In genomic region chr6:152341596-152341995, GRCh38 we compare ENCODE assay signal across 28 cellular contexts.
"Had no signal": no experiment of that assay in that cellular context is flagged by ENCODE, and none has a peak within 500 bp of the region (broad histone marks: within the 10 kb centered on the region; RNA-seq: fewer than 3 reads in every experiment).

No MANE protein-coding gene starts in this region.

- H3K27me3 ChIP-seq: esophagus squamous epithelium, heart left ventricle, hepatocyte, left lung, neutrophil, pancreas, testis, tibial artery, upper lobe of left lung had no signal

- H3K4me1 Mint-ChIP-seq: neural crest cell had no signal

- ATAC-seq: effector memory CD8-positive, alpha-beta T cell; heart left ventricle; left cardiac atrium; left lung; lower lobe of right lung; naive thymus-derived CD8-positive, alpha-beta T cell; pancreas; sciatic nerve; stimulated activated memory B cell treated with anti-CD40 and anti-IgM and Interleukin-4, amounts not matched to agents 10 μg/mL and 1 μg/mL and 100 μg/mL, for 72 hours; stimulated activated naive CD8-positive, alpha-beta T cell treated with anti-CD3 and anti-CD28 coated beads, Interleukin-15, Interleukin-2, amounts not matched to agents 100 U/mL and 50 U/mL, for 24 hours had no signal

- H3K27me3 Mint-ChIP-seq: effector memory CD8-positive, alpha-beta T cell; stimulated activated memory B cell treated with anti-CD40 and anti-IgM and Interleukin-4, amounts not matched to agents 10 μg/mL and 1 μg/mL and 100 μg/mL, for 72 hours had no signal

- H3K9me3 ChIP-seq: esophagus squamous epithelium, heart left ventricle, left lung, lower lobe of right lung, neutrophil, pancreas, testis, tibial artery, upper lobe of left lung had no signal

- H3K36me3 Mint-ChIP-seq: naive thymus-derived CD8-positive, alpha-beta T cell; stimulated activated memory B cell treated with anti-CD40 and anti-IgM and Interleukin-4, amounts not matched to agents 10 μg/mL and 1 μg/mL and 100 μg/mL, for 72 hours had no signal

- H3K79me2 ChIP-seq: hepatocyte had no signal

- H3K4me1 ChIP-seq: esophagus squamous epithelium, left lung, lower lobe of right lung, pancreas, testis, tibial artery, upper lobe of left lung had no signal

- H3K27ac Mint-ChIP-seq: effector memory CD8-positive, alpha-beta T cell; naive thymus-derived CD8-positive, alpha-beta T cell; stimulated activated memory B cell treated with anti-CD40 and anti-IgM and Interleukin-4, amounts not matched to agents 10 μg/mL and 1 μg/mL and 100 μg/mL, for 72 hours had no signal

- H3K27ac ChIP-seq: esophagus squamous epithelium, hepatocyte, left lung, lower lobe of right lung, neutrophil, pancreas, testis, tibial artery, upper lobe of left lung had no signal

- H3K4me3 Mint-ChIP-seq: effector memory CD8-positive, alpha-beta T cell; naive thymus-derived CD8-positive, alpha-beta T cell; neural crest cell; stimulated activated memory B cell treated with anti-CD40 and anti-IgM and Interleukin-4, amounts not matched to agents 10 μg/mL and 1 μg/mL and 100 μg/mL, for 72 hours had no signal

- H3K9me3 Mint-ChIP-seq: effector memory CD8-positive, alpha-beta T cell; naive thymus-derived CD8-positive, alpha-beta T cell; neural crest cell; stimulated activated memory B cell treated with anti-CD40 and anti-IgM and Interleukin-4, amounts not matched to agents 10 μg/mL and 1 μg/mL and 100 μg/mL, for 72 hours had no signal

- H3K4me2 ChIP-seq: hepatocyte, smooth muscle cell had no signal

- FAIRE-seq: endometrium, frontal cortex, islet of Langerhans, pancreas, urothelium cell line had no signal

- H2AFZ ChIP-seq: hepatocyte had no signal

- H3K4me3 ChIP-seq: esophagus squamous epithelium, heart left ventricle, hepatocyte, left lung, lower lobe of right lung, pancreas, smooth muscle cell, testis, tibial artery, upper lobe of left lung had no signal

- DNase-seq: cerebellar nuclear complex; cortex of kidney; effector memory CD8-positive, alpha-beta T cell; erythroblast; esophagus squamous epithelium; heart left ventricle; left cardiac atrium; left lung; lower lobe of right lung; naive thymus-derived CD8-positive, alpha-beta T cell; pancreas; stimulated activated CD4-positive, alpha-beta T cell treated with anti-CD3 and anti-CD28 coated beads, Interleukin-2, amount 100 ng/mL, for 24 hours; stimulated activated CD4-positive, alpha-beta T cell treated with anti-CD3 and anti-CD28 coated beads, Interleukin-4, amount 100 ng/mL, for 24 hours; stimulated activated naive CD8-positive, alpha-beta T cell treated with anti-CD3 and anti-CD28 coated beads, Interleukin-15, Interleukin-2, amounts not matched to agents 100 U/mL and 50 U/mL, for 24 hours; substantia nigra; testis; tibial artery; upper lobe of left lung had no signal
